ENCODE assay signal across 9 cellular contexts in genomic region chr19:13597625-13598024, GRCh38.
DNase-seq lines count a peak whose midpoint lies in the region; ATAC-seq lines count a peak whose summit lies in the region.
"Had no signal": no experiment of that assay in that cellular context is flagged by ENCODE, and none has a peak within 500 bp of the region (broad histone marks: within the 10 kb centered on the region; RNA-seq: fewer than 3 reads in every experiment).

No MANE protein-coding gene starts in this region.

- no peaks in the 10 kb centered on the region for H3K36me3 ChIP-seq in HAP-1 (replicated peaks)

- no peaks in the 10 kb centered on the region for H3K27me3 ChIP-seq in HAP-1 (ENCODE audit: low read depth)

- H3K36me3 Mint-ChIP-seq in memory B cell = no peaks in the 10 kb centered on the region

- H3K4me1 ChIP-seq in HAP-1 = no peaks in the 10 kb centered on the region

- peaks cover 23% of the 10 kb centered on the region for H3K27me3 Mint-ChIP-seq in memory B cell

- H3K4me3 ChIP-seq in HAP-1 = no peak overlapping the region
- H3K4me3 ChIP-seq: skin epidermis had no signal

- no peak overlapping the region for H3K27ac Mint-ChIP-seq in memory B cell

- no peak overlapping the region for H3K4me3 Mint-ChIP-seq in memory B cell

- ATAC-seq in memory B cell (ENCODE audit: low read depth) = peak; percentile 92

- in situ Hi-C loops in HAP-1 (cut with MboI; ENCODE audit: low sequenced_read_pairs) = loop anchor here (25.0 kb wide), 1 partner anchor 610 kb away; the partner anchor contains the start of gene NFIX

- no peaks in the 10 kb centered on the region for H3K9me3 ChIP-seq in HAP-1

- H3K4me1 Mint-ChIP-seq in memory B cell = peaks cover 7% of the 10 kb centered on the region

- H3K9me3 Mint-ChIP-seq in memory B cell = no peaks in the 10 kb centered on the region

- DNase-seq in AML-193 (lab: John Stamatoyannopoulos, UW) (peak; percentile 59 to 79), HAP-1 (ENCODE audit: low spot score in 2 of 2) (peak; percentile 36 to 69), NCI-H460 (ENCODE audit: extremely low read depth, low read depth) (peak; percentile 51), memory B cell (ENCODE audit: low spot score in 2 of 2) (peak; percentile 36 to 58), GOT3 (lab: John Stamatoyannopoulos, UW) (no peak)
- peak; percentile 65 for DNase-seq in activated CD4-positive, alpha-beta T cell treated with anti-CD3 and anti-CD28 coated beads for 48 hours
- peak; percentile 24 for DNase-seq in effector CD4-positive, alpha-beta T cell
- peak; percentile 9 for DNase-seq in stimulated activated CD8-positive, alpha-beta memory T cell treated with anti-CD3 and anti-CD28 coated beads, Interleukin-4, amount 100 ng/mL, for 24 hours (ENCODE audit: low read depth)
